ENCODE assay signal across 21 cellular contexts in genomic region chr16:5851583-5851982, GRCh38.
"Had no signal": no experiment of that assay in that cellular context is flagged by ENCODE, and none has a peak within 500 bp of the region (broad histone marks: within the 10 kb centered on the region; RNA-seq: fewer than 3 reads in every experiment).

No MANE protein-coding gene starts in this region.

- H3K27me3 Mint-ChIP-seq: activated B cell treated with CpG ODN at 0.5 μM for 24 hours; activated CD4-positive, alpha-beta memory T cell treated with anti-CD3 and anti-CD28 coated beads for 36 hours; activated naive CD8-positive, alpha-beta T cell treated with anti-CD3 and anti-CD28 coated beads for 36 hours; stimulated activated naive CD8-positive, alpha-beta T cell treated with anti-CD3 and anti-CD28 coated beads, Interleukin-15, amount 100 ng/mL, for 72 hours had no signal

- H2AFZ ChIP-seq: hepatocyte had no signal

- H3K4me1 Mint-ChIP-seq: activated B cell treated with CpG ODN at 0.5 μM for 24 hours; activated naive CD8-positive, alpha-beta T cell treated with anti-CD3 and anti-CD28 coated beads for 36 hours; stimulated activated naive CD8-positive, alpha-beta T cell treated with anti-CD3 and anti-CD28 coated beads, Interleukin-15, amount 100 ng/mL, for 72 hours had no signal

- H3K9me3 Mint-ChIP-seq: activated naive CD8-positive, alpha-beta T cell treated with anti-CD3 and anti-CD28 coated beads for 36 hours; endodermal cell; neural crest cell had no signal

- H3K27ac ChIP-seq: body of pancreas, dorsolateral prefrontal cortex, foreskin keratinocyte, hepatocyte, prostate gland, suprapubic skin, transverse colon, vagina had no signal

- H3K27ac Mint-ChIP-seq: activated B cell treated with CpG ODN at 0.5 μM for 24 hours; activated CD4-positive, alpha-beta memory T cell treated with anti-CD3 and anti-CD28 coated beads for 36 hours; activated naive CD8-positive, alpha-beta T cell treated with anti-CD3 and anti-CD28 coated beads for 36 hours; endodermal cell; stimulated activated naive CD8-positive, alpha-beta T cell treated with anti-CD3 and anti-CD28 coated beads, Interleukin-15, amount 100 ng/mL, for 72 hours had no signal

- H3K4me3 ChIP-seq: body of pancreas, dorsolateral prefrontal cortex, hepatocyte, prostate gland, suprapubic skin, transverse colon, vagina had no signal

- FAIRE-seq: colon had no signal

- H3K79me2 ChIP-seq: hepatocyte had no signal

- H3K36me3 Mint-ChIP-seq: activated CD4-positive, alpha-beta memory T cell treated with anti-CD3 and anti-CD28 coated beads for 36 hours; activated naive CD8-positive, alpha-beta T cell treated with anti-CD3 and anti-CD28 coated beads for 36 hours had no signal

- H3K4me1 ChIP-seq: body of pancreas, foreskin keratinocyte, prostate gland, suprapubic skin, transverse colon, vagina had no signal

- H3K9me3 ChIP-seq: body of pancreas, prostate gland, suprapubic skin, transverse colon, vagina had no signal

- H3K36me3 ChIP-seq: prostate gland, suprapubic skin, transverse colon, vagina had no signal

- DNase-seq: activated B cell treated with CpG ODN at 0.5 μM for 24 hours; activated CD4-positive, alpha-beta memory T cell treated with anti-CD3 and anti-CD28 coated beads for 36 hours; activated CD4-positive, alpha-beta T cell treated with anti-CD3 and anti-CD28 coated beads for 4 hours; activated naive CD8-positive, alpha-beta T cell treated with anti-CD3 and anti-CD28 coated beads for 36 hours; activated T-cell treated with anti-CD3 and anti-CD28 coated beads for 4 hours; amniotic stem cell; body of pancreas; central memory CD4-positive, alpha-beta T cell; dorsolateral prefrontal cortex; endodermal cell; foreskin keratinocyte; right cardiac atrium; stimulated activated CD4-positive, alpha-beta T cell treated with anti-CD3 and anti-CD28 coated beads, Interleukin-2, amount 100 ng/mL, for 48 hours; stimulated activated naive CD8-positive, alpha-beta T cell treated with anti-CD3 and anti-CD28 coated beads, Interleukin-15, amount 100 ng/mL, for 72 hours; transverse colon had no signal

- H3K27me3 ChIP-seq: body of pancreas, foreskin keratinocyte, hepatocyte, suprapubic skin, transverse colon, vagina had no signal

- ATAC-seq: body of pancreas; foreskin keratinocyte; right cardiac atrium; stimulated activated naive CD8-positive, alpha-beta T cell treated with anti-CD3 and anti-CD28 coated beads, Interleukin-15, amount 100 ng/mL, for 72 hours had no signal

- H3K4me2 ChIP-seq: hepatocyte had no signal

- H3K4me3 Mint-ChIP-seq: activated B cell treated with CpG ODN at 0.5 μM for 24 hours; activated CD4-positive, alpha-beta memory T cell treated with anti-CD3 and anti-CD28 coated beads for 36 hours; activated naive CD8-positive, alpha-beta T cell treated with anti-CD3 and anti-CD28 coated beads for 36 hours; endodermal cell; neural crest cell; stimulated activated naive CD8-positive, alpha-beta T cell treated with anti-CD3 and anti-CD28 coated beads, Interleukin-15, amount 100 ng/mL, for 72 hours had no signal
